Comparison of ENCODE assay signal across 1 cellular context in genomic region chr5:151237685-151238084, GRCh38.
TF ChIP-seq lines count a peak whose summit lies in the region.

No MANE protein-coding gene starts in this region.

TF ChIP-seq in GM12878, 131 proteins besides CTCF, POLR2A, EP300 and RAD21:
- TF ChIP-seq CUX1 (IDR thresholded peaks at IDR 0.05; ENCODE audit: insufficient replicate concordance, low read depth, low read length) (no peak), ZNF24 (IDR thresholded peaks at IDR 0.05) (peak; percentile 85)
